In the genomic region with DNA sequence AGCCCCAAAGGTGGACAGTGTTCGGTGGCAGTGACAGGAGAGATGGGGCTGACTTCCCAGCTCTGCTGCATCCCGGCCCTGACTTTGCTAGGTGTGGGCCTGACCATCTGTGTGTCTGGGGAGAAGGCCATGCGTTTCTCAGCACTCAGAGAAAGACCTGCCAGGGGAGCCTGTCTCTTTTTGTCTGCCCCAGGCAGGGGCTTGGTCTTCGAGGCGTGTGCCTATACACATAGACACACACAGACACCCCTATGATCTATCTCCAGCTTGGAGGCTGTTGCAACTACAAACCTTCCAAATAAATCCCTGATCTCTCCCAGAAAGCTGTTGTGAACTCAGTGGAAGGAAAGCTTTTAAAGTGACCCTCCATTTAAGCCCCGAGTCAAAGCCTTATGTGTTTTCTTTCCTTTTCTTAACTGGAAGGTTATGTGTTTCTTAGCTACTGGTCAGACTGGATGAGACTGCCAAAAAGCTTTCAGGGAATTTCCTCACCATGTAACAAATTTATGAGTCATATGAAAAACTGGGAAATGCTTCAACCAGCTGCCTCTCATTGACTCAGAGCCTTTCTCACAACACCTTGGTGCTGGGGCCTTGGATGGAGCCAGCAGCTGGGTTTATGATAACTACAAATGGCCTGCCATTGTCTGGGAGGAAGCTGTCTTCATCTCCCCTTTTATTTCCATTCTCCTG, we compare ENCODE assay signal across 1 cellular context.
TF ChIP-seq lines count a peak whose summit lies in the region.

No MANE protein-coding gene starts in this region.

TF ChIP-seq in HEK293T, 16 proteins besides CTCF, POLR2A, EP300 and RAD21 (continued from another document):
- TF ChIP-seq BHLHE40 (IDR thresholded peaks at IDR 0.05; ENCODE audit: borderline replicate concordance), result no peak
- TF ChIP-seq NFRKB (IDR thresholded peaks at IDR 0.05), result no peak
- TF ChIP-seq L3MBTL2 (conservative IDR thresholded peaks at IDR 0.05), result no peak
- TF ChIP-seq FOXM1 (IDR thresholded peaks at IDR 0.05; ENCODE audit: borderline replicate concordance), result no peak
- TF ChIP-seq CTBP1 (IDR thresholded peaks at IDR 0.05; ENCODE audit: borderline replicate concordance), result no peak
- no peak for TF ChIP-seq ARNT (IDR thresholded peaks at IDR 0.05)
- TF ChIP-seq HDGF (IDR thresholded peaks at IDR 0.05; ENCODE audit: borderline replicate concordance), result no peak
